26 cellular contexts compared by ENCODE assay signal in genomic region chr12:91567100-91567485, GRCh38.
"Had no signal": no experiment of that assay in that cellular context is flagged by ENCODE, and none has a peak within 500 bp of the region (broad histone marks: within the 10 kb centered on the region; RNA-seq: fewer than 3 reads in every experiment).

No MANE protein-coding gene starts in this region.

- DNase-seq: colonic mucosa; effector CD8-positive, alpha-beta T cell; endodermal cell; mesenchymal stem cell; mucosa of descending colon; naive B cell; pancreas; right lobe of liver; stimulated activated CD4-positive, alpha-beta T cell treated with anti-CD3 and anti-CD28 coated beads, Interleukin-12 subunit alpha, Interleukin-12 subunit beta, amount 100 ng/mL, for 4 hours; stimulated activated CD4-positive, alpha-beta T cell treated with anti-CD3 and anti-CD28 coated beads, Interleukin-1b, Interleukin-23, amount 100 ng/mL, for 48 hours; stimulated activated CD4-positive, alpha-beta T cell treated with anti-CD3 and anti-CD28 coated beads, Interleukin-4, amount 100 ng/mL, for 1 hour; stimulated activated CD8-positive, alpha-beta memory T cell treated with anti-CD3 and anti-CD28 coated beads, Interleukin-4, amount 100 ng/mL, for 48 hours; stimulated activated naive CD4-positive, alpha-beta T cell; stimulated activated naive CD8-positive, alpha-beta T cell treated with anti-CD3 and anti-CD28 coated beads, Interleukin-15, amount 100 ng/mL, for 72 hours; transverse colon; upper lobe of right lung; uterus had no signal

- H3K27ac ChIP-seq: colonic mucosa, esophagus muscularis mucosa, neutrophil, pancreas, right lobe of liver, suprapubic skin, transverse colon, upper lobe of right lung had no signal

- H3K4me1 ChIP-seq: colonic mucosa, esophagus muscularis mucosa, right lobe of liver, transverse colon, upper lobe of right lung had no signal

- H3K4me2 ChIP-seq: smooth muscle cell had no signal

- H3K4me3 ChIP-seq: colonic mucosa, esophagus muscularis mucosa, lung, mucosa of descending colon, pancreas, right lobe of liver, smooth muscle cell, suprapubic skin, transverse colon, upper lobe of right lung, uterus had no signal

- H3K9me3 ChIP-seq: colonic mucosa, esophagus muscularis mucosa, mucosa of descending colon, neutrophil, pancreas, right lobe of liver, suprapubic skin, transverse colon, upper lobe of right lung, uterus had no signal

- ATAC-seq: left lobe of liver; mucosa of descending colon; natural killer cell treated with Interleukin-12 subunit alpha and Interleukin-12 subunit beta and Interleukin-15 and Interleukin-18, amount 100 ng/mL, for 72 hours; pancreas; right lobe of liver; stimulated activated naive CD8-positive, alpha-beta T cell treated with anti-CD3 and anti-CD28 coated beads, Interleukin-15, amount 100 ng/mL, for 72 hours; upper lobe of right lung had no signal

- FAIRE-seq: frontal cortex, keratinocyte, pancreas had no signal

- H3K36me3 ChIP-seq: colonic mucosa, esophagus muscularis mucosa, neutrophil, pancreas, right lobe of liver, suprapubic skin, transverse colon, upper lobe of right lung, uterus had no signal

- H3K27me3 ChIP-seq: colonic mucosa, esophagus muscularis mucosa, neutrophil, pancreas, right lobe of liver, suprapubic skin, transverse colon, upper lobe of right lung, uterus had no signal
